In genomic region chr1:27968692-27969091, GRCh38 we compare ENCODE assay signal across 8 cellular contexts. TPM values are rescaled to one million over a fixed set of nuclear protein-coding genes. Genes with fewer than 3 reads are reported as not detected.
DNase-seq lines count a peak whose midpoint lies in the region; ATAC-seq, FAIRE-seq and TF ChIP-seq lines count a peak whose summit lies in the region.

No MANE protein-coding gene starts in this region.

- no peak for TF ChIP-seq POLR2A in H54 (IDR thresholded peaks at IDR 0.05; ENCODE audit: low read depth, low read length)
- TF ChIP-seq POLR2A in uterus (IDR thresholded peaks at IDR 0.05), result no peak
- no peak for TF ChIP-seq POLR2A in esophagus muscularis mucosa (IDR thresholded peaks at IDR 0.05; ENCODE audit: low read depth)

- H3K4me1 Mint-ChIP-seq in activated naive CD8-positive, alpha-beta T cell treated with anti-CD3 and anti-CD28 coated beads, Interleukin-2, amount 10 ng/mL, durations not matched to agents 7 days and 5 days, result peaks cover 12% of the 10 kb centered on the region
- no peaks in the 10 kb centered on the region for H3K4me1 Mint-ChIP-seq in Caco-2 (ENCODE audit: low read depth, unreplicated experiment)

- intact Hi-C loops in Caco-2 (cut with micrococcal nuclease; ENCODE audit: unreplicated experiment) (no loop called here), uterus (cut with DNase I; ENCODE audit: low total_unique reads) (no loop called here), esophagus muscularis mucosa (cut with DNase I) (no loop called here)

- H3K4me3 Mint-ChIP-seq in activated naive CD8-positive, alpha-beta T cell treated with anti-CD3 and anti-CD28 coated beads, Interleukin-2, amount 10 ng/mL, durations not matched to agents 7 days and 5 days, result no peak overlapping the region
- H3K4me3 Mint-ChIP-seq in Caco-2 (ENCODE audit: unreplicated experiment), result no peak overlapping the region

- H3K27me3 Mint-ChIP-seq in activated naive CD8-positive, alpha-beta T cell treated with anti-CD3 and anti-CD28 coated beads, Interleukin-2, amount 10 ng/mL, durations not matched to agents 7 days and 5 days, result no peaks in the 10 kb centered on the region
- no peaks in the 10 kb centered on the region for H3K27me3 Mint-ChIP-seq in Caco-2 (ENCODE audit: insufficient read depth, unreplicated experiment)

- TF ChIP-seq EP300 in esophagus muscularis mucosa (IDR thresholded peaks at IDR 0.05), result no peak

- WGBS in esophagus muscularis mucosa, result 44% methylated on average over 3 of the region's 3 CpGs

- POLR2A ChIA-PET in AG04449 (lab: Yijun Ruan, JAX), result interaction anchor here (1.5 kb wide), 1 partner anchor 9 kb away, joined by 6 read pairs; the partner anchor contains the start of gene XKR8
- POLR2A ChIA-PET in activated naive CD8-positive, alpha-beta T cell treated with anti-CD3 and anti-CD28 coated beads, Interleukin-2, amount 10 ng/mL, durations not matched to agents 7 days and 5 days (lab: Charles Lee), result interaction anchor here (0.6 to 1.0 kb wide), 2 partner anchors 9 to 769 kb away, joined by 3 to 5 read pairs; partner anchors contain the start of gene XKR8
- POLR2A ChIA-PET in Caco-2 (lab: Charles Lee), result no interaction called here

- ATAC-seq in activated naive CD8-positive, alpha-beta T cell treated with anti-CD3 and anti-CD28 coated beads, Interleukin-2, amount 10 ng/mL, durations not matched to agents 7 days and 5 days (ENCODE audit: low read depth), result no peak
- ATAC-seq in GM19035 (IDR thresholded peaks at IDR 0.05; ENCODE audit: unreplicated experiment), result no peak

- CTCF ChIA-PET in AG04449 (lab: Yijun Ruan, JAX), result interaction anchor here (1.1 to 2.2 kb wide), 3 partner anchors 8 to 11 kb away, joined by 4 to 19 read pairs (median 4); partner anchors contain the start of gene XKR8
- CTCF ChIA-PET in Caco-2 (lab: Charles Lee), result interaction anchor here (0.6 to 0.9 kb wide), 2 partner anchors 12 to 29 kb away, joined by 3 read pairs; no protein-coding TSS in a partner anchor

- H3K27me3 ChIP-seq in kidney epithelial cell (ENCODE audit: control insufficient read depth, insufficient read depth, low read length) (no peaks in the 10 kb centered on the region), Caco-2 (replicated peaks; ENCODE audit: control insufficient read depth, insufficient read depth, low read length) (no peaks in the 10 kb centered on the region), uterus (no peaks in the 10 kb centered on the region), esophagus muscularis mucosa (no peaks in the 10 kb centered on the region)

- FAIRE-seq in H54 (lab: Jason Lieb, UNC), result peak; percentile 88

- peak overlapping the region; percentile 1 for H3K27ac Mint-ChIP-seq in activated naive CD8-positive, alpha-beta T cell treated with anti-CD3 and anti-CD28 coated beads, Interleukin-2, amount 10 ng/mL, durations not matched to agents 7 days and 5 days
- H3K27ac Mint-ChIP-seq in Caco-2 (ENCODE audit: unreplicated experiment), result no peak overlapping the region

- H3K9me3 Mint-ChIP-seq in activated naive CD8-positive, alpha-beta T cell treated with anti-CD3 and anti-CD28 coated beads, Interleukin-2, amount 10 ng/mL, durations not matched to agents 7 days and 5 days, result no peaks in the 10 kb centered on the region
- H3K9me3 Mint-ChIP-seq in Caco-2 (ENCODE audit: unreplicated experiment), result no peaks in the 10 kb centered on the region

- H3K4me1 ChIP-seq in Caco-2 (no peaks in the 10 kb centered on the region), uterus (no peaks in the 10 kb centered on the region), esophagus muscularis mucosa (peaks cover 15 to 28% (median 22%) of the 10 kb centered on the region in 4 donors)

- BruUV-seq in Caco-2 (replicated peaks; lab: Mats Ljungman, UMichigan), result no TSS peak

- H3K36me3 Mint-ChIP-seq in activated naive CD8-positive, alpha-beta T cell treated with anti-CD3 and anti-CD28 coated beads, Interleukin-2, amount 10 ng/mL, durations not matched to agents 7 days and 5 days, result peaks cover 13% of the 10 kb centered on the region
- H3K36me3 Mint-ChIP-seq in Caco-2 (ENCODE audit: insufficient read depth, unreplicated experiment), result peaks cover 8% of the 10 kb centered on the region

- H3K4me3 ChIP-seq in AG04449 (ENCODE audit: low read depth, low read length) (no peak overlapping the region), kidney epithelial cell (ENCODE audit: low read depth, low read length) (no peak overlapping the region), Caco-2 (ENCODE audit: low read depth, low read length) (no peak overlapping the region), uterus (no peak overlapping the region), esophagus muscularis mucosa (no peak overlapping the region)

- no peak for TF ChIP-seq CTCF in AG04449 (IDR thresholded peaks at IDR 0.05; ENCODE audit: insufficient read depth, low read length, missing control alignments)
- no peak for TF ChIP-seq CTCF in kidney epithelial cell (IDR thresholded peaks at IDR 0.05; ENCODE audit: insufficient read depth, low read length, poor library complexity, severe bottlenecking)
- no peak for TF ChIP-seq CTCF in Caco-2 (IDR thresholded peaks at IDR 0.05; ENCODE audit: insufficient read depth in 1 of 2, low read depth in 1 of 2, low read length in 1 of 2, severe bottlenecking in 1 of 2, unreplicated experiment in 1 of 2)
- TF ChIP-seq CTCF in uterus (IDR thresholded peaks at IDR 0.05), result no peak
- TF ChIP-seq CTCF in esophagus muscularis mucosa (IDR thresholded peaks at IDR 0.05), result no peak

- DNase-seq in AG04449 (ENCODE audit: low read depth, low spot score) (peak; percentile 74), H54 (ENCODE audit: insufficient read length, low spot score) (peak; percentile 64), kidney epithelial cell (ENCODE audit: low read depth) (peak; percentile 56), Caco-2 (no peak), uterus (no peak), esophagus muscularis mucosa (ENCODE audit: extremely low spot score) (no peak)
- DNase-seq in activated naive CD8-positive, alpha-beta T cell treated with anti-CD3 and anti-CD28 coated beads, Interleukin-2, amount 10 ng/mL, durations not matched to agents 7 days and 5 days, result no peak

- H3K36me3 ChIP-seq in kidney epithelial cell (ENCODE audit: control insufficient read depth, insufficient read depth, low read length), result no peaks in the 10 kb centered on the region
- no peaks in the 10 kb centered on the region for H3K36me3 ChIP-seq in Caco-2 (ENCODE audit: control insufficient read depth, insufficient read depth, low read length)
- no peaks in the 10 kb centered on the region for H3K36me3 ChIP-seq in uterus
- peaks cover 22 to 70% (median 57%) of the 10 kb centered on the region in 4 donors for H3K36me3 ChIP-seq in esophagus muscularis mucosa

- H3K9me3 ChIP-seq in Caco-2 (no peaks in the 10 kb centered on the region), uterus (no peaks in the 10 kb centered on the region), esophagus muscularis mucosa (no peaks in the 10 kb centered on the region)

- H3K27ac ChIP-seq in uterus (no peak overlapping the region), esophagus muscularis mucosa (replicated peaks in 1 of 4) (no peak overlapping the region)

RNA-seq across cellular contexts. Expression of gene XKR8, which starts 8.9 kb away (rescaled TPM):
- total RNA-seq in activated naive CD8-positive, alpha-beta T cell treated with anti-CD3 and anti-CD28 coated beads, Interleukin-2, amount 10 ng/mL, durations not matched to agents 7 days and 5 days, result 1 to 10 TPM; 8.7 to 9.0 TPM
- 11.7 and 12.7 TPM in 2 replicates for total RNA-seq in kidney epithelial cell
- 8.9 and 10.4 TPM in 2 replicates for total RNA-seq in Caco-2 (2022)
- 1 to 10 TPM in 3 of 4 donors, not detected in 1; 2.8 to 8.2 (median 5.0) TPM for total RNA-seq in uterus
- 10 to 100 TPM in 1 of 4 donors, 1 to 10 TPM in 3; 4.1 to 12.2 (median 6.8) TPM for total RNA-seq in esophagus muscularis mucosa

RNA-seq across cellular contexts. Expression of gene SMPDL3B, which starts 33.9 kb away (rescaled TPM):
- under 1 TPM; 0.64 to 0.99 TPM for total RNA-seq in activated naive CD8-positive, alpha-beta T cell treated with anti-CD3 and anti-CD28 coated beads, Interleukin-2, amount 10 ng/mL, durations not matched to agents 7 days and 5 days
- total RNA-seq in kidney epithelial cell, result 20.1 and 23.3 TPM in 2 replicates
- 11.3 and 11.7 TPM in 2 replicates for total RNA-seq in Caco-2 (2022)
- 1 to 10 TPM in 1 of 4 donors, not detected in 3; 6.6 TPM for total RNA-seq in uterus
- total RNA-seq in esophagus muscularis mucosa, result under 1 TPM in 2 of 4 donors, not detected in 2; 0.23 to 0.58 TPM

RNA-seq across cellular contexts. Expression of gene RPA2, which starts 54.3 kb away (rescaled TPM):
- total RNA-seq in activated naive CD8-positive, alpha-beta T cell treated with anti-CD3 and anti-CD28 coated beads, Interleukin-2, amount 10 ng/mL, durations not matched to agents 7 days and 5 days, result 10 to 100 TPM; 72.1 to 73.7 TPM
- total RNA-seq in kidney epithelial cell (21.8 and 27.2 TPM in 2 replicates), Caco-2 (2022) (56.1 and 71.0 TPM in 2 replicates), uterus (10 to 100 TPM in 3 of 4 donors, 1 to 10 TPM in 1; 5.6 to 50.9 (median 34.1) TPM), esophagus muscularis mucosa (10 to 100 TPM; 21.2 to 41.5 (median 30.6) TPM)

Comparison
In these comparisons a context has a peak if more than half of its experiments do, and no peak if none do; other contexts are left out.
1. DNase-seq: peak in AG04449 (single experiment), H54 (single experiment) and kidney epithelial cell (single experiment); none in activated naive CD8-positive, alpha-beta T cell treated with anti-CD3 and anti-CD28 coated beads, Interleukin-2, amount 10 ng/mL, durations not matched to agents 7 days and 5 days (single experiment), Caco-2 (0 of 2), uterus (0 of 2) and esophagus muscularis mucosa (single experiment).